15 cellular contexts compared by ENCODE assay signal in genomic region chr17:36197389-36197708, GRCh38. TPM values are rescaled to one million over a fixed set of nuclear protein-coding genes. Genes with fewer than 3 reads are reported as not detected.
DNase-seq lines count a peak whose midpoint lies in the region; ATAC-seq and TF ChIP-seq lines count a peak whose summit lies in the region.
"Had no signal": no experiment of that assay in that cellular context is flagged by ENCODE, and none has a peak within 500 bp of the region (broad histone marks: within the 10 kb centered on the region; RNA-seq: fewer than 3 reads in every experiment).

No MANE protein-coding gene starts in this region.

- TF ChIP-seq CTCF in type B pancreatic cell (conservative IDR thresholded peaks at IDR 0.05) (no peak), MCF 10A (IDR thresholded peaks at IDR 0.05; ENCODE audit: unreplicated experiment) (no peak)

- BruUV-seq in MCF 10A (replicated peaks; lab: Mats Ljungman, UMichigan), result no TSS peak

- H3K27me3 Mint-ChIP-seq in activated CD8-positive, alpha-beta memory T cell treated with anti-CD3 and anti-CD28 coated beads, Interleukin-2, amount 10 ng/mL, durations not matched to agents 7 days and 5 days, result peaks cover 2% of the 10 kb centered on the region
- H3K27me3 Mint-ChIP-seq in type B pancreatic cell, result peaks cover 25% of the 10 kb centered on the region
- H3K27me3 Mint-ChIP-seq in MCF 10A (ENCODE audit: insufficient read depth, unreplicated experiment), result peaks cover 28% of the 10 kb centered on the region

- H3K36me3 Mint-ChIP-seq in activated CD8-positive, alpha-beta memory T cell treated with anti-CD3 and anti-CD28 coated beads, Interleukin-2, amount 10 ng/mL, durations not matched to agents 7 days and 5 days, result no peaks in the 10 kb centered on the region
- H3K36me3 Mint-ChIP-seq in type B pancreatic cell (no peaks in the 10 kb centered on the region), MCF 10A (ENCODE audit: insufficient read depth, unreplicated experiment) (no peaks in the 10 kb centered on the region)
- H3K36me3 Mint-ChIP-seq: activated CD4-positive, alpha-beta memory T cell treated with anti-CD3 and anti-CD28 coated beads for 36 hours had no signal

- ATAC-seq in activated CD8-positive, alpha-beta memory T cell treated with anti-CD3 and anti-CD28 coated beads, Interleukin-2, amount 10 ng/mL, durations not matched to agents 7 days and 5 days, result peak; percentile 2
- ATAC-seq in HG02798 (IDR thresholded peaks at IDR 0.05; ENCODE audit: poor library complexity, unreplicated experiment), result peak; percentile 9
- ATAC-seq: A549 had no signal

- peaks cover 83% of the 10 kb centered on the region for H3K4me1 Mint-ChIP-seq in activated CD8-positive, alpha-beta memory T cell treated with anti-CD3 and anti-CD28 coated beads, Interleukin-2, amount 10 ng/mL, durations not matched to agents 7 days and 5 days
- H3K4me1 Mint-ChIP-seq in type B pancreatic cell (ENCODE audit: unreplicated experiment) (peaks cover 8% of the 10 kb centered on the region), MCF 10A (ENCODE audit: insufficient read depth, unreplicated experiment) (no peaks in the 10 kb centered on the region)

- DNase-seq in activated CD8-positive, alpha-beta memory T cell treated with anti-CD3 and anti-CD28 coated beads, Interleukin-2, amount 10 ng/mL, durations not matched to agents 7 days and 5 days, result peak; percentile 44
- DNase-seq in activated CD8-positive, alpha-beta memory T cell treated with anti-CD3 and anti-CD28 coated beads, Interleukin-2, amount 50 U/mL, for 48 hours, result no peak
- DNase-seq in MV-4-11 (lab: John Stamatoyannopoulos, UW) (peak; percentile 76), type B pancreatic cell (ENCODE audit: extremely low spot score, unreplicated experiment) (peak; percentile 47), midbrain (lab: John Stamatoyannopoulos, UW) (no peak), MCF 10A (ENCODE audit: unreplicated experiment) (no peak), NCI-H187 treated with DMSO at 0.1 percent for 48 hours (lab: John Stamatoyannopoulos, UW) (no peak)
- DNase-seq: NCI-H2171 treated with DMSO at 0.1 percent for 48 hours, Right ventricle myocardium superior, testis had no signal

- CTCF ChIA-PET in activated CD8-positive, alpha-beta memory T cell treated with anti-CD3 and anti-CD28 coated beads, Interleukin-2, amount 10 ng/mL, durations not matched to agents 7 days and 5 days (lab: Charles Lee), result interaction anchor here (0.6 to 1.9 kb wide), 6 partner anchors 8 to 14 kb away, joined by 3 to 6 read pairs (median 4); partner anchors contain the start of gene CCL4L2
- CTCF ChIA-PET in MCF 10A (lab: Yijun Ruan, JAX), result no interaction called here

- H3K9me3 Mint-ChIP-seq in activated CD8-positive, alpha-beta memory T cell treated with anti-CD3 and anti-CD28 coated beads, Interleukin-2, amount 10 ng/mL, durations not matched to agents 7 days and 5 days (ENCODE audit: low read depth), result no peaks in the 10 kb centered on the region
- no peaks in the 10 kb centered on the region for H3K9me3 Mint-ChIP-seq in type B pancreatic cell
- no peaks in the 10 kb centered on the region for H3K9me3 Mint-ChIP-seq in MCF 10A (ENCODE audit: unreplicated experiment)
- H3K9me3 Mint-ChIP-seq: activated CD4-positive, alpha-beta memory T cell treated with anti-CD3 and anti-CD28 coated beads for 36 hours had no signal

- H3K27ac Mint-ChIP-seq in activated CD8-positive, alpha-beta memory T cell treated with anti-CD3 and anti-CD28 coated beads, Interleukin-2, amount 10 ng/mL, durations not matched to agents 7 days and 5 days, result peak overlapping the region; percentile 85
- H3K27ac Mint-ChIP-seq in type B pancreatic cell, result no peak overlapping the region
- H3K27ac Mint-ChIP-seq in MCF 10A (ENCODE audit: low read depth, unreplicated experiment), result no peak overlapping the region
- H3K27ac Mint-ChIP-seq: activated CD4-positive, alpha-beta memory T cell treated with anti-CD3 and anti-CD28 coated beads for 36 hours had no signal

- intact Hi-C loops in MCF 10A (cut with micrococcal nuclease), result no loop called here

- POLR2A ChIA-PET in MCF 10A (lab: Yijun Ruan, JAX), result no interaction called here

- peak overlapping the region; percentile 39 for H3K4me3 Mint-ChIP-seq in activated CD8-positive, alpha-beta memory T cell treated with anti-CD3 and anti-CD28 coated beads, Interleukin-2, amount 10 ng/mL, durations not matched to agents 7 days and 5 days
- H3K4me3 Mint-ChIP-seq in type B pancreatic cell, result no peak overlapping the region
- H3K4me3 Mint-ChIP-seq in MCF 10A (ENCODE audit: unreplicated experiment), result no peak overlapping the region
- H3K4me3 Mint-ChIP-seq: activated CD4-positive, alpha-beta memory T cell treated with anti-CD3 and anti-CD28 coated beads for 36 hours had no signal

RNA-seq across cellular contexts. Expression of gene CCL3L1, which starts 0.8 kb away (rescaled TPM):
- total RNA-seq in activated CD8-positive, alpha-beta memory T cell treated with anti-CD3 and anti-CD28 coated beads, Interleukin-2, amount 10 ng/mL, durations not matched to agents 7 days and 5 days, result 10 to 100 TPM; 10.5 to 35.6 TPM
- total RNA-seq in type B pancreatic cell (ENCODE audit: low replicate concordance) (0.41 TPM in 1 of 2 replicates, not detected in the other), MCF 10A (2022) (not detected in 2 replicates)
- total RNA-seq: ascending aorta, HT1080, Right ventricle myocardium superior, testis had no signal

RNA-seq across cellular contexts. Expression of gene CCL4L2, which starts 13.5 kb away (rescaled TPM):
- 10 to 100 TPM; 22.8 to 56.5 TPM for total RNA-seq in activated CD8-positive, alpha-beta memory T cell treated with anti-CD3 and anti-CD28 coated beads, Interleukin-2, amount 10 ng/mL, durations not matched to agents 7 days and 5 days
- total RNA-seq in type B pancreatic cell (ENCODE audit: low replicate concordance), result 0.45 TPM in 1 of 2 replicates, not detected in the other
- total RNA-seq in MCF 10A (2022), result not detected in 2 replicates
- total RNA-seq: ascending aorta, HT1080, Right ventricle myocardium superior had no signal

RNA-seq across cellular contexts. Expression of gene TBC1D3B, which starts 20.9 kb away (rescaled TPM):
- total RNA-seq in activated CD8-positive, alpha-beta memory T cell treated with anti-CD3 and anti-CD28 coated beads, Interleukin-2, amount 10 ng/mL, durations not matched to agents 7 days and 5 days, result 1 to 10 TPM; 5.8 to 9.9 TPM
- total RNA-seq in type B pancreatic cell (ENCODE audit: low replicate concordance), result 14.5 and 18.0 TPM in 2 replicates
- total RNA-seq in MCF 10A (2022), result 12.5 and 14.9 TPM in 2 replicates
- total RNA-seq: ascending aorta, HT1080 had no signal

Comparison
In these comparisons a context has a peak if more than half of its experiments do, and no peak if none do; other contexts are left out.
1. DNase-seq: peak in activated CD8-positive, alpha-beta memory T cell treated with anti-CD3 and anti-CD28 coated beads, Interleukin-2, amount 10 ng/mL, durations not matched to agents 7 days and 5 days (single experiment), MV-4-11 (single experiment) and type B pancreatic cell (single experiment); none in activated CD8-positive, alpha-beta memory T cell treated with anti-CD3 and anti-CD28 coated beads, Interleukin-2, amount 50 U/mL, for 48 hours (single experiment), midbrain (single experiment), MCF 10A (single experiment) and NCI-H187 treated with DMSO at 0.1 percent for 48 hours (single experiment).
2. RNA of gene CCL4L2, which starts 13.5 kb away (total RNA-seq): 22.8 to 56.5 TPM in activated CD8-positive, alpha-beta memory T cell treated with anti-CD3 and anti-CD28 coated beads, Interleukin-2, amount 10 ng/mL, durations not matched to agents 7 days and 5 days; 0.45 TPM in type B pancreatic cell and not detected in MCF 10A; every median in the first group is over 10 times any median in the second.